ENCODE assay signal across 14 cellular contexts in genomic region chr4:101596786-101597185, GRCh38.
DNase-seq lines count a peak whose midpoint lies in the region; ATAC-seq, FAIRE-seq and TF ChIP-seq lines count a peak whose summit lies in the region.
"Had no signal": no experiment of that assay in that cellular context is flagged by ENCODE, and none has a peak within 500 bp of the region (broad histone marks: within the 10 kb centered on the region; RNA-seq: fewer than 3 reads in every experiment).

No MANE protein-coding gene starts in this region.

- no peaks in the 10 kb centered on the region for H3K36me3 ChIP-seq in OCI-LY1 (ENCODE audit: insufficient read depth, low read length)
- no peaks in the 10 kb centered on the region for H3K36me3 ChIP-seq in adrenal gland (replicated peaks in 1 of 2)
- H3K36me3 ChIP-seq: left ventricle myocardium inferior had no signal

- H3K79me2 ChIP-seq in OCI-LY1 (ENCODE audit: insufficient read depth, low read length), result no peaks in the 10 kb centered on the region

- no peak overlapping the region for H3K9ac ChIP-seq in OCI-LY1 (ENCODE audit: low read length)

- H3K9me3 ChIP-seq in OCI-LY1 (ENCODE audit: low read length), result no peaks in the 10 kb centered on the region
- no peaks in the 10 kb centered on the region for H3K9me3 ChIP-seq in adrenal gland (replicated peaks in 1 of 3)
- H3K9me3 ChIP-seq: left ventricle myocardium inferior had no signal

- H4K20me1 ChIP-seq in OCI-LY1 (ENCODE audit: insufficient read depth, low read length), result no peaks in the 10 kb centered on the region

- H3K4me3 ChIP-seq in OCI-LY1 (ENCODE audit: low read depth, low read length, poor library complexity, severe bottlenecking) (no peak overlapping the region), adrenal gland (no peak overlapping the region)
- H3K4me3 ChIP-seq: left ventricle myocardium inferior had no signal

- H3K4me2 ChIP-seq in OCI-LY1 (ENCODE audit: low read length), result peak overlapping the region; percentile 28; the same call in 1 of the 2 replicates

- no peaks in the 10 kb centered on the region for H3K27me3 ChIP-seq in OCI-LY1 (ENCODE audit: insufficient read depth, low read length)
- H3K27me3 ChIP-seq in adrenal gland, result no peaks in the 10 kb centered on the region

- 75 to 94% (median 83%) methylated on average over 1 of the region's 1 CpG for WGBS in adrenal gland, 4 donors

- intact Hi-C loops in adrenal gland (cut with DNase I), result no loop called here

- peak overlapping the region; percentile 63 for H3K27ac ChIP-seq in OCI-LY1 (ENCODE audit: low read depth, low read length, poor library complexity, severe bottlenecking)
- H3K27ac ChIP-seq in adrenal gland, result no peak overlapping the region
- H3K27ac ChIP-seq: left ventricle myocardium inferior had no signal

- FAIRE-seq in GM12891 (lab: Jason Lieb, UNC), result no peak
- FAIRE-seq: astrocyte had no signal

- no peaks in the 10 kb centered on the region for H3F3A ChIP-seq in OCI-LY1 (ENCODE audit: insufficient read depth, low read length)

- H3K4me1 ChIP-seq in OCI-LY1 (ENCODE audit: insufficient read depth, low read length, severe bottlenecking) (peaks cover 31% of the 10 kb centered on the region), adrenal gland (replicated peaks in 1 of 2) (no peaks in the 10 kb centered on the region)
- H3K4me1 ChIP-seq: left ventricle myocardium inferior had no signal

- H3K9me2 ChIP-seq in OCI-LY1 (ENCODE audit: low read depth, low read length), result no peaks in the 10 kb centered on the region

- TF ChIP-seq POLR2A in GM12891 (IDR thresholded peaks at IDR 0.05; ENCODE audit: low read depth, low read length), result no peak
- no peak for TF ChIP-seq POLR2A in adrenal gland (IDR thresholded peaks at IDR 0.05)

- DNase-seq in GM12891 (ENCODE audit: insufficient read length, low spot score) (no peak), NCI-H1694 (lab: John Stamatoyannopoulos, UW) (no peak), adrenal gland (no peak), omental fat pad (ENCODE audit: low spot score) (no peak), RKO (ENCODE audit: low spot score) (no peak)
- DNase-seq: Calu3, left ventricle myocardium inferior, NCI-H2171 treated with DMSO at 0.1 percent for 48 hours had no signal

- H2AFZ ChIP-seq in OCI-LY1 (ENCODE audit: low read length), result 0 out of 2 replicates have a peak overlapping the region, but pooled peaks have one; percentile 56

- TF ChIP-seq CTCF in OCI-LY1 (IDR thresholded peaks at IDR 0.05; ENCODE audit: low read length), result no peak
- TF ChIP-seq CTCF in adrenal gland (IDR thresholded peaks at IDR 0.05), result no peak
- TF ChIP-seq CTCF in omental fat pad (IDR thresholded peaks at IDR 0.05), result no peak

- peak; percentile 25 for ATAC-seq in GM19468 (IDR thresholded peaks at IDR 0.05; ENCODE audit: extremely low read depth, unreplicated experiment)
- peak; percentile 79 for ATAC-seq in HG03066 (IDR thresholded peaks at IDR 0.05; ENCODE audit: low read depth, unreplicated experiment)
- ATAC-seq in omental fat pad (ENCODE audit: low FRiP score), result no peak
- ATAC-seq: natural killer cell treated with Interleukin-12 subunit alpha and Interleukin-12 subunit beta and Interleukin-15 and Interleukin-18, amount 100 ng/mL, for 72 hours; Panc1 had no signal

TF ChIP-seq in GM12891, 5 proteins besides CTCF, POLR2A, EP300 and RAD21:
- no peak for TF ChIP-seq POU2F2 (IDR thresholded peaks at IDR 0.05; ENCODE audit: low read depth, low read length)
- TF ChIP-seq POLR2AphosphoS5 (IDR thresholded peaks at IDR 0.05; ENCODE audit: low read depth, low read length), result no peak
- TF ChIP-seq SPI1 (IDR thresholded peaks at IDR 0.05; ENCODE audit: low read depth, low read length), result peak; percentile 85
- no peak for TF ChIP-seq PAX5 (IDR thresholded peaks at IDR 0.05; ENCODE audit: insufficient read depth, low read length, severe bottlenecking)
